ENCODE assay signal across 15 cellular contexts in the genomic region with DNA sequence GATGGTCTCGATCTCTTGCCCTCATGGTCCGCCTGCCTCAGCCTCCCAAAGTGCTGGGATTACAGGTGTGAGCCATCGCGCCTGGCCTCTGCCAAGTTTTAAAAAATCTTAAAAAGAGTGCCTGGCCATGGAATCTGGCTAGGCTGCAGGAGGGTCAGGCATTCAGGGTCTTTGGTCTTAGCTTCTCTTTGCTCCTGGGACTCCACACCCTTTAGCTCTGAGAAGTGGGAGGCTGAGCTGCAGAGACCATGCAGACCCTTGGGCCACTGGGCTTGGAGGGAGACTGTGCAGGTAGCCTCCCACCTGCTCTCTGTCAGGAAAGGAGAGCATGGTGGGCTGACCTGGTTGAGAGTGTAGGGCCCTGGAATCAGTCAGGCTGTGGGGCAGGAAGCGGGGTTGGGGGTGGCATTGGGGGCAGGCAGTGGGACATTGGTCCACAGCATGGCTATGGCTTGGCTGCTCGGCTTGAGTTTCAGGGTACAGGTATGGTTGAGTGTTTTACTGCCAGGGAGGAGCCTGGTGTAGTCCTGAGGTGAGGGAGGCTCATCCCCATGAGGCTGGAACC.
"Had no signal": no experiment of that assay in that cellular context is flagged by ENCODE, and none has a peak within 500 bp of the region (broad histone marks: within the 10 kb centered on the region; RNA-seq: fewer than 3 reads in every experiment).

No MANE protein-coding gene starts in this region.

- DNase-seq: activated CD4-positive, alpha-beta T cell treated with anti-CD3 and anti-CD28 coated beads for 48 hours; activated naive CD4-positive, alpha-beta T cell treated with anti-CD3 and anti-CD28 coated beads, Interleukin-2, amount 10 ng/mL, durations not matched to agents 7 days and 5 days; activated T-cell treated with anti-CD3 and anti-CD28 coated beads, Interleukin-2, amount 50 U/mL, for 72 hours; glutamatergic neuron; immature natural killer cell; left cardiac atrium; nephron progenitor cell; SHP77; stimulated activated CD4-positive, alpha-beta T cell treated with anti-CD3 and anti-CD28 coated beads, Interleukin-2, amount 100 ng/mL, for 48 hours; T-helper 17 cell; testis had no signal

- H3K27me3 Mint-ChIP-seq: activated naive CD4-positive, alpha-beta T cell treated with anti-CD3 and anti-CD28 coated beads, Interleukin-2, amount 10 ng/mL, durations not matched to agents 7 days and 5 days; stimulated activated naive CD8-positive, alpha-beta T cell treated with anti-CD3 and anti-CD28 coated beads, Interleukin-15, Interleukin-2, amounts not matched to agents 100 ng/mL and 50 ng/mL, for 24 hours; T-helper 17 cell had no signal

- H3K36me3 ChIP-seq: breast epithelium had no signal

- H3K9me3 Mint-ChIP-seq: activated naive CD4-positive, alpha-beta T cell treated with anti-CD3 and anti-CD28 coated beads, Interleukin-2, amount 10 ng/mL, durations not matched to agents 7 days and 5 days; activated T-cell treated with anti-CD3 and anti-CD28 coated beads, Interleukin-2, amount 50 U/mL, for 72 hours; immature natural killer cell; nephron progenitor cell; stimulated activated naive CD8-positive, alpha-beta T cell treated with anti-CD3 and anti-CD28 coated beads, Interleukin-15, Interleukin-2, amounts not matched to agents 100 ng/mL and 50 ng/mL, for 24 hours had no signal

- H3K4me3 ChIP-seq: breast epithelium, dorsolateral prefrontal cortex, testis had no signal

- H3K4me3 Mint-ChIP-seq: activated naive CD4-positive, alpha-beta T cell treated with anti-CD3 and anti-CD28 coated beads, Interleukin-2, amount 10 ng/mL, durations not matched to agents 7 days and 5 days; activated T-cell treated with anti-CD3 and anti-CD28 coated beads, Interleukin-2, amount 50 U/mL, for 72 hours; immature natural killer cell; nephron progenitor cell; stimulated activated naive CD8-positive, alpha-beta T cell treated with anti-CD3 and anti-CD28 coated beads, Interleukin-15, Interleukin-2, amounts not matched to agents 100 ng/mL and 50 ng/mL, for 24 hours; T-helper 17 cell had no signal

- H3K9me3 ChIP-seq: breast epithelium, testis had no signal

- H3K4me1 ChIP-seq: testis had no signal

- ATAC-seq: activated T-cell treated with anti-CD3 and anti-CD28 coated beads, Interleukin-2, amount 50 U/mL, for 72 hours; esophagus mucosa; T-helper 17 cell had no signal

- H3K27me3 ChIP-seq: breast epithelium, dorsolateral prefrontal cortex, testis had no signal

- H3K36me3 Mint-ChIP-seq: activated naive CD4-positive, alpha-beta T cell treated with anti-CD3 and anti-CD28 coated beads, Interleukin-2, amount 10 ng/mL, durations not matched to agents 7 days and 5 days; immature natural killer cell had no signal

- H3K27ac Mint-ChIP-seq: activated naive CD4-positive, alpha-beta T cell treated with anti-CD3 and anti-CD28 coated beads, Interleukin-2, amount 10 ng/mL, durations not matched to agents 7 days and 5 days; activated T-cell treated with anti-CD3 and anti-CD28 coated beads, Interleukin-2, amount 50 U/mL, for 72 hours; nephron progenitor cell; stimulated activated naive CD8-positive, alpha-beta T cell treated with anti-CD3 and anti-CD28 coated beads, Interleukin-15, Interleukin-2, amounts not matched to agents 100 ng/mL and 50 ng/mL, for 24 hours had no signal

- H3K27ac ChIP-seq: breast epithelium, testis had no signal
